Comparison of ENCODE assay signal across 10 cellular contexts in genomic region chr9:123073991-123074422, GRCh38.
DNase-seq lines count a peak whose midpoint lies in the region; ATAC-seq, FAIRE-seq and TF ChIP-seq lines count a peak whose summit lies in the region.
"Had no signal": no experiment of that assay in that cellular context is flagged by ENCODE, and none has a peak within 500 bp of the region (broad histone marks: within the 10 kb centered on the region; RNA-seq: fewer than 3 reads in every experiment).

No MANE protein-coding gene starts in this region.

- no peaks in the 10 kb centered on the region for H3K27me3 ChIP-seq in tibial artery

- no peak for ATAC-seq in GM18861 (IDR thresholded peaks at IDR 0.05; ENCODE audit: unreplicated experiment)
- no peak for ATAC-seq in HG03108 (IDR thresholded peaks at IDR 0.05; ENCODE audit: unreplicated experiment)

- intact Hi-C loops in tibial artery (cut with DNase I; ENCODE audit: low total_unique reads), result no loop called here

- peaks cover 23 to 45% (median 30%) of the 10 kb centered on the region in 3 donors for H3K36me3 ChIP-seq in tibial artery

- peaks cover 0 to 98% (median 34%) of the 10 kb centered on the region in 4 donors for H3K4me1 ChIP-seq in tibial artery

- no peak overlapping the region for H3K4me3 ChIP-seq in astrocyte of the cerebellum (ENCODE audit: low read depth, low read length)
- H3K4me3 ChIP-seq in tibial artery, result peak overlapping the region; percentile 34 to 39

- no peak for TF ChIP-seq POLR2A in H54 (IDR thresholded peaks at IDR 0.05; ENCODE audit: low read depth, low read length)

- H3K27ac ChIP-seq in tibial artery, result peak overlapping the region; percentile 76 to 82

- TF ChIP-seq CTCF in astrocyte of the cerebellum (IDR thresholded peaks at IDR 0.05; ENCODE audit: low read depth, low read length, missing control alignments) (peak; percentile 20), tibial artery (IDR thresholded peaks at IDR 0.05) (no peak)

- DNase-seq in H54 (ENCODE audit: insufficient read length, low spot score), result no peak
- peak; percentile 91 for DNase-seq in astrocyte of the cerebellum (ENCODE audit: low read depth)
- peak; percentile 59 for DNase-seq in iris pigment epithelial cell (ENCODE audit: low read depth)
- DNase-seq in tibial artery, result no peak
- no peak for DNase-seq in HuH-7 (ENCODE audit: low spot score)
- DNase-seq: activated T-cell treated with anti-CD3 and anti-CD28 coated beads, Interleukin-2, amount 50 U/mL, for 1 hour; islet precursor cell; NCI-H1092 had no signal

- H3K9me3 ChIP-seq in tibial artery, result no peaks in the 10 kb centered on the region

- in situ Hi-C loops in astrocyte of the cerebellum (cut with HindIII; ENCODE audit: low sequenced_read_pairs), result no loop called here

- FAIRE-seq in H54 (lab: Jason Lieb, UNC), result peak; percentile 87

Comparison
In these comparisons a context has a peak if more than half of its experiments do, and no peak if none do; other contexts are left out.
1. DNase-seq: peak in astrocyte of the cerebellum (single experiment) and iris pigment epithelial cell (single experiment); none in H54 (single experiment), tibial artery (0 of 2) and HuH-7 (single experiment).